Comparison of ENCODE assay signal across 8 cellular contexts in the genomic region with DNA sequence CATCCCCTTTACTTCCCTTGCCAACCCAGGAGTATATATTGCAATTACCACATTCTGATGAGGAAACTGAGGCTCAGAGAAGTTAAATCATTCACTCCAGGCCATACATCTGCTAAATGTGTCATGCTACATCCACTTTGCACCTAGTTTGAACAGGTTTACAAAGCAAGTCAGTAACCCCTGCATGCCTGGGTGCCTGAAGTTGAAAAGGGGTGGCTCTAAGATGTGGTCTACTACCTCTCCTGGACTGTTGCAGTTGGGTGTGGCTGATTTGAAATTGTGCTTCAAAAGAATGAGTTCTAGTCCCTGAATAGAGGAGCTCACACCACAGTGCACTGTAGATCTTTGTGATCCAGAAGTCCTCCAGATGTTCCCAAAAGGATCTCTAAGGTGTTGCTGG. TPM values are rescaled to one million over a fixed set of nuclear protein-coding genes. Genes with fewer than 3 reads are reported as not detected.
A peak's percentile ranks its signal among the peaks of the same experiment; 100 is the strongest.
DNase-seq lines count a peak whose midpoint lies in the region; ATAC-seq, FAIRE-seq and TF ChIP-seq lines count a peak whose summit lies in the region.
"Had no signal": no experiment of that assay in that cellular context is flagged by ENCODE, and none has a peak within 500 bp of the region (broad histone marks: within the 10 kb centered on the region; RNA-seq: fewer than 3 reads in every experiment).

No MANE protein-coding gene starts in this region.

- H3K36me3 ChIP-seq in DOHH2 (ENCODE audit: control insufficient read depth, low read length), result peaks cover 25% of the 10 kb centered on the region
- peaks cover 17% of the 10 kb centered on the region; the same call in 1 of the 2 replicates for H3K36me3 ChIP-seq in OCI-LY1 (ENCODE audit: insufficient read depth, low read length)
- peaks cover 4 to 14% of the 10 kb centered on the region in 2 experiments for H3K36me3 ChIP-seq in endothelial cell of umbilical vein (ENCODE audit: control insufficient read depth in 2 of 2, extremely low read depth in 1 of 2, insufficient read depth in 2 of 2, low read length in 2 of 2)
- H3K36me3 ChIP-seq in spleen, result peaks cover 0 to 45% (median 0%) of the 10 kb centered on the region in 6 donors
- no peaks in the 10 kb centered on the region for H3K36me3 ChIP-seq in mucosa of descending colon (ENCODE audit: low read depth)
- H3K36me3 ChIP-seq: MG63 had no signal

- FAIRE-seq in endothelial cell of umbilical vein (lab: Jason Lieb, UNC), result no peak

- BruUV-seq in endothelial cell of umbilical vein (replicated peaks; lab: Mats Ljungman, UMichigan), result no TSS peak

- intact Hi-C loops in endothelial cell of umbilical vein (cut with micrococcal nuclease) (loop anchor here (1.0 kb wide), 1 partner anchor 8 kb away; no protein-coding TSS in a partner anchor), spleen (cut with DNase I; ENCODE audit: low total_unique reads) (no loop called here), mucosa of descending colon (cut with DNase I, micrococcal nuclease) (no loop called here)

- no peak for TF ChIP-seq CTCF in DOHH2 (IDR thresholded peaks at IDR 0.05; ENCODE audit: low read depth, low read length, poor library complexity, severe bottlenecking)
- no peak for TF ChIP-seq CTCF in OCI-LY1 (IDR thresholded peaks at IDR 0.05; ENCODE audit: low read length)
- no peak for TF ChIP-seq CTCF in endothelial cell of umbilical vein (IDR thresholded peaks at IDR 0.05; ENCODE audit: extremely low read depth in 1 of 2, insufficient read depth in 1 of 2, low read depth in 1 of 2, low read length in 2 of 2)
- no peak for TF ChIP-seq CTCF in spleen (IDR thresholded peaks at IDR 0.05 in 8 of 11, conservative IDR thresholded peaks at IDR 0.05 in 3 of 11)
- TF ChIP-seq CTCF in mucosa of descending colon (IDR thresholded peaks at IDR 0.05), result no peak

- H3K27me3 ChIP-seq in DOHH2 (ENCODE audit: control insufficient read depth, low read length) (no peaks in the 10 kb centered on the region), OCI-LY1 (ENCODE audit: insufficient read depth, low read length) (no peaks in the 10 kb centered on the region), endothelial cell of umbilical vein (ENCODE audit: control insufficient read depth in 2 of 2, insufficient read depth in 2 of 2, low read length in 2 of 2) (no peaks in the 10 kb centered on the region), spleen (replicated peaks in 1 of 7) (no peaks in the 10 kb centered on the region)
- H3K27me3 ChIP-seq: MG63 had no signal

- peaks cover 18% of the 10 kb centered on the region; the same call in 1 of the 2 replicates for H4K20me1 ChIP-seq in DOHH2 (ENCODE audit: control insufficient read depth, insufficient read depth, low read depth, low read length)
- no peaks in the 10 kb centered on the region for H4K20me1 ChIP-seq in OCI-LY1 (ENCODE audit: insufficient read depth, low read length)
- no peaks in the 10 kb centered on the region for H4K20me1 ChIP-seq in endothelial cell of umbilical vein (replicated peaks; ENCODE audit: control insufficient read depth, extremely low read depth, insufficient read depth, low read length)

- H3K27ac ChIP-seq in DOHH2 (ENCODE audit: low read depth, low read length) (peak overlapping the region; percentile 95), OCI-LY1 (ENCODE audit: low read depth, low read length, poor library complexity, severe bottlenecking) (peak overlapping the region; percentile 99), endothelial cell of umbilical vein (ENCODE audit: insufficient read depth, low read depth, low read length) (peak overlapping the region; percentile 98), spleen (peak overlapping the region; percentile 62 to 100 (median 90))

- CTCF ChIA-PET in endothelial cell of umbilical vein (lab: Charles Lee), result interaction anchor here (0.8 to 6.9 kb wide), 5 partner anchors 14 to 545 kb away, joined by 3 to 44 read pairs (median 4); no protein-coding TSS in a partner anchor

- H3K4me3 ChIP-seq in DOHH2 (ENCODE audit: low read length) (peak overlapping the region; percentile 76), OCI-LY1 (ENCODE audit: low read depth, low read length, poor library complexity, severe bottlenecking) (peak overlapping the region; percentile 58), endothelial cell of umbilical vein (replicated peaks in 1 of 3; ENCODE audit: insufficient read depth in 1 of 3, low read depth in 1 of 3, low read length in 3 of 3) (no peak overlapping the region), spleen (peak overlapping the region in 1 of 8 donors; percentile 57), mucosa of descending colon (no peak overlapping the region)
- H3K4me3 ChIP-seq: MG63 had no signal

- H3F3A ChIP-seq in DOHH2 (ENCODE audit: control insufficient read depth, insufficient read depth), result peaks cover 33% of the 10 kb centered on the region
- H3F3A ChIP-seq in OCI-LY1 (ENCODE audit: insufficient read depth, low read length), result no peaks in the 10 kb centered on the region

- no peak for DNase-seq in endothelial cell of umbilical vein (ENCODE audit: low read depth, low spot score)
- DNase-seq in spleen, result no peak
- DNase-seq in NOMO-1 (lab: John Stamatoyannopoulos, UW; ENCODE audit: unreplicated experiment in 2 of 2), result no peak
- no peak for DNase-seq in mucosa of descending colon
- DNase-seq: MG63 had no signal

- no peaks in the 10 kb centered on the region for H3K9me1 ChIP-seq in endothelial cell of umbilical vein (replicated peaks; ENCODE audit: control insufficient read depth, extremely low read depth, insufficient read depth, low read length)

- dilution Hi-C loops in endothelial cell of umbilical vein (cut with MboI; ENCODE audit: extremely low pct_ligation_motif_present, low sequenced_read_pairs), result no loop called here

- TF ChIP-seq POLR2A in endothelial cell of umbilical vein (IDR thresholded peaks at IDR 0.05; ENCODE audit: low read depth, low read length) (no peak), spleen (IDR thresholded peaks at IDR 0.05) (no peak)

- peak overlapping the region; percentile 83 for H3K9ac ChIP-seq in OCI-LY1 (ENCODE audit: low read length)
- H3K9ac ChIP-seq in endothelial cell of umbilical vein (replicated peaks; ENCODE audit: extremely low read depth, insufficient read depth, low read length), result no peak overlapping the region

- POLR2A ChIA-PET in endothelial cell of umbilical vein (lab: Charles Lee), result interaction anchor here (1.0 to 2.0 kb wide), 2 partner anchors 19 to 24 kb away, joined by 3 to 15 read pairs; a partner anchor contains a TSS

- ATAC-seq in HG03025 (IDR thresholded peaks at IDR 0.05; ENCODE audit: low FRiP score, unreplicated experiment), result no peak
- ATAC-seq in mucosa of descending colon, result no peak

- H3K4me2 ChIP-seq in DOHH2 (ENCODE audit: low read length), result peak overlapping the region; percentile 94
- peak overlapping the region; percentile 89 for H3K4me2 ChIP-seq in OCI-LY1 (ENCODE audit: low read length)
- no peak overlapping the region for H3K4me2 ChIP-seq in endothelial cell of umbilical vein (ENCODE audit: insufficient read depth, low read length)

- H3K9me3 ChIP-seq in DOHH2 (ENCODE audit: control insufficient read depth, insufficient read depth, low read length) (no peaks in the 10 kb centered on the region), OCI-LY1 (ENCODE audit: low read length) (no peaks in the 10 kb centered on the region), endothelial cell of umbilical vein (replicated peaks; ENCODE audit: control insufficient read depth, insufficient read depth, low read length) (no peaks in the 10 kb centered on the region), spleen (no peaks in the 10 kb centered on the region), mucosa of descending colon (no peaks in the 10 kb centered on the region)
- H3K9me3 ChIP-seq: MG63 had no signal

- no peaks in the 10 kb centered on the region for H3K9me2 ChIP-seq in DOHH2 (replicated peaks; ENCODE audit: control insufficient read depth, low read length)
- H3K9me2 ChIP-seq in OCI-LY1 (ENCODE audit: low read depth, low read length), result no peaks in the 10 kb centered on the region

- H2AFZ ChIP-seq in OCI-LY1 (ENCODE audit: low read length) (no peak overlapping the region), endothelial cell of umbilical vein (ENCODE audit: low read depth, low read length) (no peak overlapping the region)

- H3K79me2 ChIP-seq in DOHH2 (ENCODE audit: control insufficient read depth, low read length), result peaks cover 99% of the 10 kb centered on the region
- peaks cover 71% of the 10 kb centered on the region for H3K79me2 ChIP-seq in OCI-LY1 (ENCODE audit: insufficient read depth, low read length)
- peaks cover 94% of the 10 kb centered on the region for H3K79me2 ChIP-seq in endothelial cell of umbilical vein (ENCODE audit: control insufficient read depth, insufficient read depth, low read length)

- H3K4me1 ChIP-seq in DOHH2 (ENCODE audit: control insufficient read depth, low read length) (peaks cover 97% of the 10 kb centered on the region), OCI-LY1 (ENCODE audit: insufficient read depth, low read length, severe bottlenecking) (peaks cover 100% of the 10 kb centered on the region), endothelial cell of umbilical vein (ENCODE audit: control insufficient read depth, extremely low read depth, insufficient read depth, low read length) (peaks cover 89% of the 10 kb centered on the region), spleen (peaks cover 98 to 100% (median 100%) of the 10 kb centered on the region in 6 donors), mucosa of descending colon (ENCODE audit: low read depth) (peaks cover 7% of the 10 kb centered on the region)

TF ChIP-seq in endothelial cell of umbilical vein, 7 proteins besides CTCF, POLR2A, EP300 and RAD21 (continues in another document):
- TF ChIP-seq POLR2AphosphoS5 (IDR thresholded peaks at IDR 0.05; ENCODE audit: insufficient read depth, low read depth, low read length), result no peak
- TF ChIP-seq GATA2 (IDR thresholded peaks at IDR 0.05; ENCODE audit: insufficient read depth, insufficient read length, low read depth, low read length), result no peak
- TF ChIP-seq MYC (IDR thresholded peaks at IDR 0.05; ENCODE audit: low read depth, low read length), result no peak
- TF ChIP-seq, protein P1, sequence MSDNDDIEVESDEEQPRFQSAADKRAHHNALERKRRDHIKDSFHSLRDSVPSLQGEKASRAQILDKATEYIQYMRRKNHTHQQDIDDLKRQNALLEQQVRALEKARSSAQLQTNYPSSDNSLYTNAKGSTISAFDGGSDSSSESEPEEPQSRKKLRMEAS (IDR thresholded peaks at IDR 0.05; ENCODE audit: insufficient read depth, insufficient read length), result no peak

RNA-seq across cellular contexts. Expression of a gene that starts 23.7 kb away (rescaled TPM):
- total RNA-seq in endothelial cell of umbilical vein (132 and 134 TPM in 2 replicates), spleen (100 to 1,000 TPM; 125 to 270 (median 160) TPM), mucosa of descending colon (10 to 100 TPM in 2 of 3 donors, 1 to 10 TPM in 1; 5.8 to 10.9 (median 10.1) TPM)
- polyA plus RNA-seq in endothelial cell of umbilical vein (163 and 210 TPM in 2 replicates), spleen (10 to 100 TPM; 45.8 to 74.2 (median 52.5) TPM)
- 124 and 153 TPM in 2 replicates for polyA plus RNA-seq in endothelial cell of umbilical vein (2011; cell fraction: cytosol; rRNA removed)
- 147 and 172 TPM in 2 replicates for polyA plus RNA-seq in endothelial cell of umbilical vein (2011; cell fraction: nucleus; rRNA removed)
- 97.4 and 114 TPM in 2 replicates for polyA plus RNA-seq in endothelial cell of umbilical vein (2012)
- polyA minus RNA-seq in endothelial cell of umbilical vein, result 460 and 576 TPM in 2 replicates
- polyA minus RNA-seq in endothelial cell of umbilical vein (2011; cell fraction: cytosol; rRNA and poly(A)+ RNA removed), result not detected
- 141 and 197 TPM in 2 replicates for polyA minus RNA-seq in endothelial cell of umbilical vein (2011; cell fraction: nucleus; rRNA and poly(A)+ RNA removed)

Comparison
In these comparisons a context has a peak if more than half of its experiments do, and no peak if none do; other contexts are left out.
1. H3K4me3 ChIP-seq: peak in DOHH2 (single experiment) and OCI-LY1 (single experiment); none in endothelial cell of umbilical vein (0 of 3) and mucosa of descending colon (single experiment).
2. RNA of a gene that starts 23.7 kb away (total RNA-seq): 125 to 270 TPM in spleen and 132 to 134 TPM in endothelial cell of umbilical vein; 5.8 to 10.9 TPM in mucosa of descending colon; every median in the first group is over 10 times any median in the second.
3. Peak in every context shown above with its lines, with median percentiles within 50 percentile points of each other: H3K27ac ChIP-seq.